Comparison of ENCODE assay signal across 8 cellular contexts in genomic region chr6:52995079-52995912, GRCh38. TPM values are rescaled to one million over a fixed set of nuclear protein-coding genes. Genes with fewer than 3 reads are reported as not detected.
A peak's percentile ranks its signal among the peaks of the same experiment; 100 is the strongest.
DNase-seq lines count a peak whose midpoint lies in the region; ATAC-seq, FAIRE-seq and TF ChIP-seq lines count a peak whose summit lies in the region.
"Not testable (repeated sequence)": the region's sequence is repeated elsewhere in the genome, so short reads cannot be mapped to it uniquely, and the experiment has no call there.

Gene GSTA4, minus strand, starts transcription at chr6:52995284. Its CDS starts 1,041 bp downstream, at chr6:52994243.

- TF ChIP-seq POLR2A in GM12892 (IDR thresholded peaks at IDR 0.05; ENCODE audit: low read depth, low read length) (peak; percentile 47; the same call in 1 of the 2 replicates), prostate gland (IDR thresholded peaks at IDR 0.05) (peak; percentile 85)

- FAIRE-seq in GM12892 (lab: Jason Lieb, UNC) = peak; percentile 90

- not testable (repeated sequence) for H3K4me1 ChIP-seq in prostate gland (replicated peaks); urinary bladder (ENCODE audit: insufficient read depth)

- peak; percentile 60 to 89 (median 76) for TF ChIP-seq CTCF in prostate gland (IDR thresholded peaks at IDR 0.05)

- intact Hi-C loops in left ventricle myocardium superior (cut with micrococcal nuclease); prostate gland (cut with DNase I): not testable (repeated sequence)

- under 1% methylated on average over 41 of the region's 41 CpGs for WGBS in prostate gland
- 1% methylated on average over 31 of the region's 41 CpGs for WGBS in urinary bladder

- peak within 1 kb of the TSS; percentile 99 for H3K27ac ChIP-seq in angular gyrus (ENCODE audit: low read depth, low read length)
- H3K27ac ChIP-seq in prostate gland = peak within 1 kb of the TSS; percentile 87 to 92
- peak within 1 kb of the TSS; percentile 90 for H3K27ac ChIP-seq in urinary bladder (ENCODE audit: low read depth)

- H3K4me1 Mint-ChIP-seq in T-helper 1 cell treated with Interleukin-12 subunit alpha and Interleukin-12 subunit beta and Interleukin-4 antibody, amounts not matched to agents 30 μg/mL and 1 μg/mL, for 36 hours (ENCODE audit: low read depth) = peaks cover 32% of the 10 kb centered on the region

- not testable (repeated sequence) for H3K36me3 ChIP-seq in prostate gland; urinary bladder (ENCODE audit: insufficient read depth)

- not testable (repeated sequence) for H3K9me3 Mint-ChIP-seq in T-helper 1 cell treated with Interleukin-12 subunit alpha and Interleukin-12 subunit beta and Interleukin-4 antibody, amounts not matched to agents 30 μg/mL and 1 μg/mL, for 36 hours

- not testable (repeated sequence) for H3K9me3 ChIP-seq in prostate gland

- peaks cover 11% of the 10 kb centered on the region for H3K27me3 Mint-ChIP-seq in T-helper 1 cell treated with Interleukin-12 subunit alpha and Interleukin-12 subunit beta and Interleukin-4 antibody, amounts not matched to agents 30 μg/mL and 1 μg/mL, for 36 hours (ENCODE audit: low read depth)

- H3K36me3 Mint-ChIP-seq in T-helper 1 cell treated with Interleukin-12 subunit alpha and Interleukin-12 subunit beta and Interleukin-4 antibody, amounts not matched to agents 30 μg/mL and 1 μg/mL, for 36 hours (ENCODE audit: low read depth) = peaks cover 14% of the 10 kb centered on the region

- peak within 1 kb of the TSS; percentile 95 for H3K4me3 Mint-ChIP-seq in T-helper 1 cell treated with Interleukin-12 subunit alpha and Interleukin-12 subunit beta and Interleukin-4 antibody, amounts not matched to agents 30 μg/mL and 1 μg/mL, for 36 hours

- ATAC-seq in HG02884 (IDR thresholded peaks at IDR 0.05; ENCODE audit: unreplicated experiment) (peak; percentile 93), left ventricle myocardium superior (peak; percentile 99)

- DNase-seq in GM12892 (ENCODE audit: insufficient read length) (peak; percentile 77), NCI-H146 treated with DMSO at 0.1 percent for 48 hours (lab: John Stamatoyannopoulos, UW; ENCODE audit: unreplicated experiment) (peak; percentile 93), left ventricle myocardium superior (peak; percentile 98), prostate gland (ENCODE audit: low spot score) (peak; percentile 96)

- H3K27ac Mint-ChIP-seq in T-helper 1 cell treated with Interleukin-12 subunit alpha and Interleukin-12 subunit beta and Interleukin-4 antibody, amounts not matched to agents 30 μg/mL and 1 μg/mL, for 36 hours = peak within 1 kb of the TSS; percentile 98

- H3K4me3 ChIP-seq in prostate gland = peak within 1 kb of the TSS; percentile 50 to 59
- peak within 1 kb of the TSS; percentile 62 for H3K4me3 ChIP-seq in urinary bladder (ENCODE audit: low read depth, low read length)

- H3K27me3 ChIP-seq in prostate gland (replicated peaks; ENCODE audit: insufficient read depth) = not testable (repeated sequence)

RNA-seq across cellular contexts. Expression of gene GSTA4, which starts in this region (rescaled TPM):
- polyA plus RNA-seq in GM12892 (2012; ENCODE audit: missing spikeins) = 3.5 TPM
- total RNA-seq in left ventricle myocardium superior (8.0 TPM), prostate gland (10 to 100 TPM; 62.2 to 96.7 TPM), urinary bladder (57.2 TPM)
- 28.6 TPM for polyA plus RNA-seq in urinary bladder

Comparison
In these comparisons a context has a peak if more than half of its experiments do, and no peak if none do; other contexts are left out.
1. Peak in every context shown above with its lines: DNase-seq, ATAC-seq, H3K4me3 ChIP-seq and H3K27ac ChIP-seq.